ENCODE assay signal across 30 cellular contexts in genomic region chr5:53243403-53243802, GRCh38.
DNase-seq lines count a peak whose midpoint lies in the region; ATAC-seq, FAIRE-seq and TF ChIP-seq lines count a peak whose summit lies in the region.
"Had no signal": no experiment of that assay in that cellular context is flagged by ENCODE, and none has a peak within 500 bp of the region (broad histone marks: within the 10 kb centered on the region; RNA-seq: fewer than 3 reads in every experiment).

No MANE protein-coding gene starts in this region.

- no peaks in the 10 kb centered on the region for H3K27me3 ChIP-seq in Karpas-422 (ENCODE audit: low read length)
- no peaks in the 10 kb centered on the region for H3K27me3 ChIP-seq in astrocyte (ENCODE audit: insufficient read depth, low read length)
- peaks cover 14% of the 10 kb centered on the region for H3K27me3 ChIP-seq in WERI-Rb-1 (ENCODE audit: insufficient read depth, low read depth, severe bottlenecking)
- H3K27me3 ChIP-seq: cardiac muscle cell, pancreas had no signal

- H3K27ac Mint-ChIP-seq in astrocyte (ENCODE audit: unreplicated experiment): peak overlapping the region; percentile 4
- no peak overlapping the region for H3K27ac Mint-ChIP-seq in mesothelial cell of epicardium
- H3K27ac Mint-ChIP-seq: activated naive CD4-positive, alpha-beta T cell treated with anti-CD3 and anti-CD28 coated beads, Interleukin-2, amount 10 ng/mL, durations not matched to agents 7 days and 5 days; natural killer cell treated with Interleukin-12 subunit alpha and Interleukin-12 subunit beta and Interleukin-15 and Interleukin-18, amount 100 ng/mL, for 72 hours had no signal

- H3K4me3 ChIP-seq in Karpas-422 (ENCODE audit: low read length) (no peak overlapping the region), astrocyte (ENCODE audit: insufficient read depth, low read depth, low read length) (no peak overlapping the region), WERI-Rb-1 (ENCODE audit: low read depth, low read length) (no peak overlapping the region)
- H3K4me3 ChIP-seq: cardiac muscle cell, pancreas, thoracic aorta had no signal

- H3K9ac ChIP-seq in Karpas-422 (ENCODE audit: low read length): no peak overlapping the region
- no peak overlapping the region for H3K9ac ChIP-seq in astrocyte (ENCODE audit: low read length)

- TF ChIP-seq CTCF in astrocyte (IDR thresholded peaks at IDR 0.05; ENCODE audit: insufficient read depth, low read depth, low read length) (no peak), mesothelial cell of epicardium (IDR thresholded peaks at IDR 0.05; ENCODE audit: unreplicated experiment) (no peak), WERI-Rb-1 (IDR thresholded peaks at IDR 0.05; ENCODE audit: low read depth, low read length) (no peak)

- H3K79me2 ChIP-seq in Karpas-422 (ENCODE audit: low read length) (no peaks in the 10 kb centered on the region), astrocyte (ENCODE audit: insufficient read depth, low read length) (no peaks in the 10 kb centered on the region)

- peak; percentile 6 for DNase-seq in stimulated activated CD4-positive, alpha-beta T cell treated with anti-CD3 and anti-CD28 coated beads, Interleukin-15, amount 100 ng/mL, for 24 hours
- no peak for DNase-seq in stimulated activated CD4-positive, alpha-beta T cell treated with anti-CD3 and anti-CD28 coated beads, Interleukin-12 subunit alpha, Interleukin-12 subunit beta, amount 100 ng/mL, for 4 hours
- DNase-seq in Karpas-422 (peak; percentile 47), astrocyte (ENCODE audit: low read depth) (no peak), mesothelial cell of epicardium (ENCODE audit: low spot score in 2 of 2, unreplicated experiment in 2 of 2) (no peak), dermis blood vessel endothelial cell (no peak), WERI-Rb-1 (no peak)
- DNase-seq: activated CD8-positive, alpha-beta memory T cell treated with anti-CD3 and anti-CD28 coated beads for 24 hours; activated naive CD4-positive, alpha-beta T cell treated with anti-CD3 and anti-CD28 coated beads, Interleukin-2, amount 10 ng/mL, durations not matched to agents 7 days and 5 days; activated T-cell treated with anti-CD3 and anti-CD28 coated beads, Interleukin-2, amount 50 U/mL, for 4 hours; amniotic stem cell; C1 segment of cervical spinal cord; cortex of kidney; hypothalamus; KG1; left ventricle myocardium superior; NCI-H1048; NCI-H187 treated with DMSO at 0.1 percent for 48 hours; NCI-H748 treated with DMSO at 0.1 percent for 48 hours; pancreas; right cardiac atrium; SHP77; stimulated activated CD4-positive, alpha-beta T cell treated with anti-CD3 and anti-CD28 coated beads, Interleukin-4, amount 100 ng/mL, for 4 hours; stimulated activated naive CD8-positive, alpha-beta T cell treated with anti-CD3 and anti-CD28 coated beads, Interleukin-15, Interleukin-2, amounts not matched to agents 100 U/mL and 50 U/mL, for 24 hours had no signal

- H3K9me3 ChIP-seq in Karpas-422 (ENCODE audit: low read length) (no peaks in the 10 kb centered on the region), astrocyte (ENCODE audit: insufficient read depth, low read depth, low read length) (no peaks in the 10 kb centered on the region), WERI-Rb-1 (ENCODE audit: severe bottlenecking) (no peaks in the 10 kb centered on the region)
- H3K9me3 ChIP-seq: pancreas, thoracic aorta had no signal

- H3K36me3 ChIP-seq in Karpas-422 (ENCODE audit: insufficient read depth, low read length): no peaks in the 10 kb centered on the region
- no peaks in the 10 kb centered on the region for H3K36me3 ChIP-seq in astrocyte (ENCODE audit: insufficient read depth, low read length)
- H3K36me3 ChIP-seq in WERI-Rb-1: no peaks in the 10 kb centered on the region
- H3K36me3 ChIP-seq: cardiac muscle cell, pancreas, thoracic aorta had no signal

- H3K27ac ChIP-seq in Karpas-422 (ENCODE audit: low read length) (no peak overlapping the region), astrocyte (ENCODE audit: low read depth, low read length) (no peak overlapping the region), WERI-Rb-1 (no peak overlapping the region)
- H3K27ac ChIP-seq: cardiac muscle cell, pancreas, thoracic aorta had no signal

- H3K9me3 Mint-ChIP-seq in astrocyte (ENCODE audit: unreplicated experiment) (no peaks in the 10 kb centered on the region), mesothelial cell of epicardium (no peaks in the 10 kb centered on the region)
- H3K9me3 Mint-ChIP-seq: activated naive CD4-positive, alpha-beta T cell treated with anti-CD3 and anti-CD28 coated beads, Interleukin-2, amount 10 ng/mL, durations not matched to agents 7 days and 5 days; activated T-cell treated with anti-CD3 and anti-CD28 coated beads, Interleukin-2, amount 50 U/mL, for 4 hours; natural killer cell treated with Interleukin-12 subunit alpha and Interleukin-12 subunit beta and Interleukin-15 and Interleukin-18, amount 100 ng/mL, for 72 hours had no signal

- no peaks in the 10 kb centered on the region for H4K20me1 ChIP-seq in Karpas-422 (ENCODE audit: insufficient read depth, low read depth, low read length)
- H4K20me1 ChIP-seq in astrocyte (ENCODE audit: insufficient read depth, low read length): no peaks in the 10 kb centered on the region

- ATAC-seq in HG02610 (IDR thresholded peaks at IDR 0.05; ENCODE audit: unreplicated experiment): no peak
- ATAC-seq: activated T-cell treated with anti-CD3 and anti-CD28 coated beads, Interleukin-2, amount 50 U/mL, for 4 hours; left ventricle myocardium superior; natural killer cell treated with Interleukin-12 subunit alpha and Interleukin-12 subunit beta and Interleukin-15 and Interleukin-18, amount 100 ng/mL, for 72 hours; pancreas; right cardiac atrium; stimulated activated naive CD8-positive, alpha-beta T cell treated with anti-CD3 and anti-CD28 coated beads, Interleukin-15, Interleukin-2, amounts not matched to agents 100 U/mL and 50 U/mL, for 24 hours had no signal

- H3K36me3 Mint-ChIP-seq in astrocyte (ENCODE audit: low read depth, unreplicated experiment) (no peaks in the 10 kb centered on the region), mesothelial cell of epicardium (no peaks in the 10 kb centered on the region)
- H3K36me3 Mint-ChIP-seq: activated naive CD4-positive, alpha-beta T cell treated with anti-CD3 and anti-CD28 coated beads, Interleukin-2, amount 10 ng/mL, durations not matched to agents 7 days and 5 days; natural killer cell treated with Interleukin-12 subunit alpha and Interleukin-12 subunit beta and Interleukin-15 and Interleukin-18, amount 100 ng/mL, for 72 hours had no signal

- H3K4me2 ChIP-seq in Karpas-422 (ENCODE audit: low read depth, low read length, poor library complexity, severe bottlenecking) (no peak overlapping the region), astrocyte (ENCODE audit: low read length) (no peak overlapping the region)

- no peak overlapping the region for H3K4me3 Mint-ChIP-seq in astrocyte (ENCODE audit: unreplicated experiment)
- H3K4me3 Mint-ChIP-seq in mesothelial cell of epicardium: no peak overlapping the region
- H3K4me3 Mint-ChIP-seq: activated naive CD4-positive, alpha-beta T cell treated with anti-CD3 and anti-CD28 coated beads, Interleukin-2, amount 10 ng/mL, durations not matched to agents 7 days and 5 days; activated T-cell treated with anti-CD3 and anti-CD28 coated beads, Interleukin-2, amount 50 U/mL, for 4 hours; natural killer cell treated with Interleukin-12 subunit alpha and Interleukin-12 subunit beta and Interleukin-15 and Interleukin-18, amount 100 ng/mL, for 72 hours had no signal

- H2AFZ ChIP-seq in Karpas-422 (ENCODE audit: low read length): no peak overlapping the region
- H2AFZ ChIP-seq in astrocyte (ENCODE audit: low read depth, low read length): no peak overlapping the region

- H3K9me2 ChIP-seq in Karpas-422 (replicated peaks; ENCODE audit: insufficient read depth, low read length): no peaks in the 10 kb centered on the region

- no peak for FAIRE-seq in astrocyte (lab: Jason Lieb, UNC)
- FAIRE-seq: D721Med, islet of Langerhans, pancreas had no signal

- H3K4me1 Mint-ChIP-seq in astrocyte (ENCODE audit: low read depth, unreplicated experiment) (peaks cover 13% of the 10 kb centered on the region), mesothelial cell of epicardium (no peaks in the 10 kb centered on the region)
- H3K4me1 Mint-ChIP-seq: activated naive CD4-positive, alpha-beta T cell treated with anti-CD3 and anti-CD28 coated beads, Interleukin-2, amount 10 ng/mL, durations not matched to agents 7 days and 5 days had no signal

- H3K27me3 Mint-ChIP-seq in astrocyte (ENCODE audit: low read depth, unreplicated experiment) (no peaks in the 10 kb centered on the region), mesothelial cell of epicardium (ENCODE audit: low read depth) (peaks cover 2% of the 10 kb centered on the region)
- H3K27me3 Mint-ChIP-seq: natural killer cell treated with Interleukin-12 subunit alpha and Interleukin-12 subunit beta and Interleukin-15 and Interleukin-18, amount 100 ng/mL, for 72 hours had no signal

- no peaks in the 10 kb centered on the region for H3K4me1 ChIP-seq in Karpas-422 (ENCODE audit: low read length)
- peaks cover 12% of the 10 kb centered on the region for H3K4me1 ChIP-seq in astrocyte (ENCODE audit: insufficient read depth, low read length)
- H3K4me1 ChIP-seq: pancreas had no signal

Comparison
In these comparisons a context has a peak if more than half of its experiments do, and no peak if none do; other contexts are left out.
1. DNase-seq: peak in stimulated activated CD4-positive, alpha-beta T cell treated with anti-CD3 and anti-CD28 coated beads, Interleukin-15, amount 100 ng/mL, for 24 hours (single experiment) and Karpas-422 (single experiment); none in stimulated activated CD4-positive, alpha-beta T cell treated with anti-CD3 and anti-CD28 coated beads, Interleukin-12 subunit alpha, Interleukin-12 subunit beta, amount 100 ng/mL, for 4 hours (single experiment), astrocyte (single experiment), mesothelial cell of epicardium (0 of 2), dermis blood vessel endothelial cell (single experiment) and WERI-Rb-1 (single experiment).